Comparison of ENCODE assay signal across 18 cellular contexts in the genomic region with DNA sequence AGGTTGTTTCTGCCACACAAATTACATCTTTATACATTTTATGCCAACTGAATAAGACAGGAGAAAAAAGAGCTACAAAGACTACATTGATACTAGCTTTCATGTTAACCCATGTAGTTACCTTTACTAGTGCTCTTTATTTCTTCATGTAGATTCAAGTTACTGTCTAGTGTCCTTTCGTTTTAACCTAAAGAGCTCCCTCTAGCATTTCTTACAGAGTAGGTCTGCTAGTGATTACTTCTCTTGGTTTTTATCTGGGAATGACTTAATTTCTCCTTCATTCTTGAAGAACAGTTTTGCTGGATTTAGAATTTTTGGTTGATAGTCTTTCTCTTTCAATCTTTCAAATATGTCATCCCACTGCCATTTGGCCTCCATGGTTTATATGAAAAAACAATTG. TPM values are rescaled to one million over a fixed set of nuclear protein-coding genes. Genes with fewer than 3 reads are reported as not detected.
DNase-seq lines count a peak whose midpoint lies in the region; ATAC-seq and TF ChIP-seq lines count a peak whose summit lies in the region.
"Had no signal": no experiment of that assay in that cellular context is flagged by ENCODE, and none has a peak within 500 bp of the region (broad histone marks: within the 10 kb centered on the region; RNA-seq: fewer than 3 reads in every experiment).

No MANE protein-coding gene starts in this region.

- H2AFZ ChIP-seq in H9 (ENCODE audit: low read length) (no peak overlapping the region), PC-3 (ENCODE audit: low read length) (no peak overlapping the region)

- H3K27ac ChIP-seq in H9 (ENCODE audit: insufficient read length, low read depth, low read length) (no peak overlapping the region), PC-3 (ENCODE audit: low read length) (no peak overlapping the region)
- H3K27ac ChIP-seq: left ventricle myocardium inferior, prostate gland had no signal

- no peak overlapping the region for H3K23ac ChIP-seq in H9 (ENCODE audit: insufficient read length, low read depth, low read length)

- no peak overlapping the region for H4K91ac ChIP-seq in H9 (ENCODE audit: insufficient read length, low read depth, low read length)

- TF ChIP-seq CTCF in BE2C (IDR thresholded peaks at IDR 0.05; ENCODE audit: low read depth, low read length) (peak; percentile 32; the same call in 1 of the 2 replicates), H9 (conservative IDR thresholded peaks at IDR 0.05) (peak; percentile 47), PC-3 (conservative IDR thresholded peaks at IDR 0.05; ENCODE audit: low read depth, low read length) (peak; percentile 55; the same call in 1 of the 2 replicates), fibroblast of mammary gland (conservative IDR thresholded peaks at IDR 0.05; ENCODE audit: control insufficient read depth, insufficient read depth, low read depth, low read length) (no peak)

- no peaks in the 10 kb centered on the region for H3K9me2 ChIP-seq in PC-3 (replicated peaks; ENCODE audit: low read length)

- no peak overlapping the region for H2BK15ac ChIP-seq in H9 (ENCODE audit: low read depth, low read length)

- peaks cover 61% of the 10 kb centered on the region for H3K27me3 Mint-ChIP-seq in H9 (ENCODE audit: low read depth)

- no peak overlapping the region for H2AK5ac ChIP-seq in H9 (ENCODE audit: insufficient read length, low read length)

- no peak overlapping the region for H3K9ac ChIP-seq in H9 (ENCODE audit: extremely low read depth, insufficient read length, low read length)
- no peak overlapping the region for H3K9ac ChIP-seq in PC-3 (ENCODE audit: low read length)

- BruUV-seq in PC-3 (replicated peaks; lab: Mats Ljungman, UMichigan), result no TSS peak

- H3K4me1 ChIP-seq in BE2C (no peaks in the 10 kb centered on the region), H9 (ENCODE audit: insufficient read depth, low read length) (no peaks in the 10 kb centered on the region), PC-3 (ENCODE audit: insufficient read depth, low read length) (no peaks in the 10 kb centered on the region)
- H3K4me1 ChIP-seq: left ventricle myocardium inferior, prostate gland had no signal

- no CpG with 5 or more reads among the region's 1 CpG for WGBS in H9 (ENCODE audit: extremely low coverage, insufficient read length, low lambda C conversion rate)

- H4K5ac ChIP-seq in H9 (ENCODE audit: insufficient read length, low read depth, low read length), result no peak overlapping the region

- H2BK20ac ChIP-seq in H9 (ENCODE audit: low read depth, low read length, poor library complexity, severe bottlenecking), result no peak overlapping the region

- H3K79me2 ChIP-seq in H9 (ENCODE audit: insufficient read depth, low read length) (no peaks in the 10 kb centered on the region), PC-3 (ENCODE audit: low read length) (no peaks in the 10 kb centered on the region)

- H2BK12ac ChIP-seq in H9 (ENCODE audit: insufficient read length, low read depth, low read length), result no peak overlapping the region

- H3K27ac Mint-ChIP-seq in H9, result no peak overlapping the region
- H3K27ac Mint-ChIP-seq: activated CD8-positive, alpha-beta T cell treated with anti-CD3 and anti-CD28 coated beads, Interleukin-2, amount 10 ng/mL, durations not matched to agents 7 days and 5 days; activated T-helper 1 cell treated with anti-CD3 and anti-CD28 coated beads, Interleukin-12 subunit alpha, Interleukin-12 subunit beta, Interleukin-2, Interleukin-4 antibody, amounts not matched to agents 30 ng/mL and 10 ng/mL and 1 ng/mL, durations not matched to agents 14 hours and 24 hours and 36 hours; CD14-positive monocyte; naive B cell had no signal

- no peaks in the 10 kb centered on the region for H3K4me1 Mint-ChIP-seq in H9
- H3K4me1 Mint-ChIP-seq: CD14-positive monocyte, naive B cell had no signal

- ATAC-seq in PC-3 (peak; percentile 45; the same call in 1 of the 2 replicates), HG02571 (IDR thresholded peaks at IDR 0.05; ENCODE audit: unreplicated experiment) (no peak)
- ATAC-seq: activated CD8-positive, alpha-beta T cell treated with anti-CD3 and anti-CD28 coated beads, Interleukin-2, amount 10 ng/mL, durations not matched to agents 7 days and 5 days had no signal

- H3K4me2 ChIP-seq in H9 (ENCODE audit: insufficient read depth, insufficient read length, low read length) (no peak overlapping the region), PC-3 (ENCODE audit: low read length) (no peak overlapping the region)

- no peak overlapping the region for H3K18ac ChIP-seq in H9 (ENCODE audit: insufficient read length, low read depth, low read length)

- H4K8ac ChIP-seq in H9 (replicated peaks; ENCODE audit: insufficient read length, low read depth, low read length), result no peak overlapping the region

- H3K9me3 ChIP-seq in BE2C (no peaks in the 10 kb centered on the region), H9 (ENCODE audit: control insufficient read depth, low read depth, low read length) (no peaks in the 10 kb centered on the region), PC-3 (ENCODE audit: low read length) (0 out of 2 replicates have a peak, but pooled peaks cover 6% of the 10 kb centered on the region)
- H3K9me3 ChIP-seq: prostate gland had no signal

- H4K20me1 ChIP-seq in H9 (ENCODE audit: control insufficient read depth, insufficient read depth, insufficient read length) (no peaks in the 10 kb centered on the region), PC-3 (ENCODE audit: low read length) (no peaks in the 10 kb centered on the region)

- no peak overlapping the region for H2BK120ac ChIP-seq in H9 (ENCODE audit: low read depth, low read length, poor library complexity, severe bottlenecking)

- intact Hi-C loops in PC-3 (cut with micrococcal nuclease), result loop anchor here (5.0 kb wide), 1 partner anchor 104 kb away; no protein-coding TSS in a partner anchor

- H3K27me3 ChIP-seq in BE2C, result no peaks in the 10 kb centered on the region
- H3K27me3 ChIP-seq in H9 (ENCODE audit: insufficient read depth, low read length), result no peaks in the 10 kb centered on the region
- peaks cover 9% of the 10 kb centered on the region; the same call in 1 of the 2 replicates for H3K27me3 ChIP-seq in PC-3 (ENCODE audit: low read length)

- H3K36me3 ChIP-seq in BE2C (no peaks in the 10 kb centered on the region), PC-3 (ENCODE audit: low read depth, low read length) (0 out of 2 replicates have a peak, but pooled peaks cover 3% of the 10 kb centered on the region)
- H3K36me3 ChIP-seq: left ventricle myocardium inferior, prostate gland had no signal

- H3K4me3 ChIP-seq in BE2C (ENCODE audit: low read depth, low read length) (no peak overlapping the region), PC-3 (ENCODE audit: low read length) (no peak overlapping the region), fibroblast of mammary gland (ENCODE audit: control insufficient read depth, low read depth, low read length) (no peak overlapping the region)
- H3K4me3 ChIP-seq: left ventricle myocardium inferior, prostate gland had no signal

- no peaks in the 10 kb centered on the region for H3K23me2 ChIP-seq in H9 (ENCODE audit: insufficient read length, low read depth, low read length, poor library complexity, severe bottlenecking)

- peaks cover 0 to 3% of the 10 kb centered on the region in 2 experiments; a peak in 2 of 5 replicates for H3K9me3 Mint-ChIP-seq in H9
- H3K9me3 Mint-ChIP-seq: activated T-helper 1 cell treated with anti-CD3 and anti-CD28 coated beads, Interleukin-12 subunit alpha, Interleukin-12 subunit beta, Interleukin-2, Interleukin-4 antibody, amounts not matched to agents 30 ng/mL and 10 ng/mL and 1 ng/mL, durations not matched to agents 14 hours and 24 hours and 36 hours had no signal

- no peak overlapping the region for H3K14ac ChIP-seq in H9 (ENCODE audit: insufficient read depth, low read length)

- no peak overlapping the region for H2BK5ac ChIP-seq in H9 (ENCODE audit: insufficient read length, low read length)

- no peaks in the 10 kb centered on the region for H3F3A ChIP-seq in PC-3 (ENCODE audit: low read length, unreplicated experiment)

- DNase-seq in BE2C, result no peak
- DNase-seq in H9, result no peak
- DNase-seq in PC-3, result peak; percentile 31
- DNase-seq in fibroblast of mammary gland (ENCODE audit: low read depth), result peak; percentile 37
- DNase-seq in SHP77 (lab: John Stamatoyannopoulos, UW), result no peak
- DNase-seq in amygdala (lab: John Stamatoyannopoulos, UW), result no peak
- DNase-seq in DMS153 (lab: John Stamatoyannopoulos, UW), result no peak
- DNase-seq: activated CD8-positive, alpha-beta T cell treated with anti-CD3 and anti-CD28 coated beads, Interleukin-2, amount 10 ng/mL, durations not matched to agents 7 days and 5 days; cortex of kidney; KBM-7; left ventricle myocardium inferior; naive B cell; NCI-H187 treated with DMSO at 0.1 percent for 48 hours; NCI-H82 had no signal

- no peak overlapping the region for H3K4me3 Mint-ChIP-seq in H9
- H3K4me3 Mint-ChIP-seq: activated CD8-positive, alpha-beta T cell treated with anti-CD3 and anti-CD28 coated beads, Interleukin-2, amount 10 ng/mL, durations not matched to agents 7 days and 5 days; activated T-helper 1 cell treated with anti-CD3 and anti-CD28 coated beads, Interleukin-12 subunit alpha, Interleukin-12 subunit beta, Interleukin-2, Interleukin-4 antibody, amounts not matched to agents 30 ng/mL and 10 ng/mL and 1 ng/mL, durations not matched to agents 14 hours and 24 hours and 36 hours; naive B cell had no signal

- H3T11ph ChIP-seq in H9 (ENCODE audit: low read length), result no peak overlapping the region

- CTCF ChIA-PET in PC-3 (lab: Charles Lee), result interaction anchor here (0.6 to 1.5 kb wide), 4 partner anchors 33 to 110 kb away, joined by 3 to 7 read pairs (median 6); no protein-coding TSS in a partner anchor

- H3K36me3 Mint-ChIP-seq in H9 (ENCODE audit: insufficient read depth in 1 of 3, low read depth in 3 of 3), result no peaks in the 10 kb centered on the region
- H3K36me3 Mint-ChIP-seq: CD14-positive monocyte had no signal

- H3K79me1 ChIP-seq in H9 (ENCODE audit: insufficient read depth, low read depth, low read length, poor library complexity, severe bottlenecking), result no peaks in the 10 kb centered on the region

- H3K4ac ChIP-seq in H9 (ENCODE audit: low read depth, low read length), result no peak overlapping the region

- POLR2A ChIA-PET in PC-3 (lab: Charles Lee; ENCODE audit: unreplicated experiment), result interaction anchor here (0.6 kb wide), 1 partner anchor 355 kb away, joined by 3 read pairs; no protein-coding TSS in a partner anchor

- H3K56ac ChIP-seq in H9 (ENCODE audit: insufficient read length, low read depth, low read length), result no peak overlapping the region

RNA-seq across cellular contexts. Expression of a gene that starts 21.2 kb away (rescaled TPM):
- 325 TPM for polyA plus RNA-seq in BE2C (2012; ENCODE audit: insufficient read depth, insufficient read length, low read depth)
- total RNA-seq in H9 (2021) (756 and 774 TPM in 2 replicates), PC-3 (2014; rRNA removed) (570 and 642 TPM in 2 replicates)

RNA-seq across cellular contexts. Expression of a gene that starts 32.8 kb away (rescaled TPM):
- polyA plus RNA-seq in BE2C (2012; ENCODE audit: insufficient read depth, insufficient read length, low read depth), result 151 TPM
- total RNA-seq in H9 (2021), result 114 and 122 TPM in 2 replicates
- total RNA-seq in PC-3 (2014; rRNA removed), result 261 and 269 TPM in 2 replicates

Comparison
In these comparisons a context has a peak if more than half of its experiments do, and no peak if none do; other contexts are left out.
1. DNase-seq: peak in PC-3 (single experiment) and fibroblast of mammary gland (single experiment); none in BE2C (single experiment), H9 (single experiment), SHP77 (0 of 2), amygdala (0 of 56) and DMS153 (single experiment).